ENCODE assay signal across 1 cellular context in genomic region chr16:28318042-28318597, GRCh38.
TF ChIP-seq lines count a peak whose summit lies in the region.

No MANE protein-coding gene starts in this region.

TF ChIP-seq in A549, 52 proteins besides CTCF, POLR2A, EP300 and RAD21:
- TF ChIP-seq, protein P1, sequence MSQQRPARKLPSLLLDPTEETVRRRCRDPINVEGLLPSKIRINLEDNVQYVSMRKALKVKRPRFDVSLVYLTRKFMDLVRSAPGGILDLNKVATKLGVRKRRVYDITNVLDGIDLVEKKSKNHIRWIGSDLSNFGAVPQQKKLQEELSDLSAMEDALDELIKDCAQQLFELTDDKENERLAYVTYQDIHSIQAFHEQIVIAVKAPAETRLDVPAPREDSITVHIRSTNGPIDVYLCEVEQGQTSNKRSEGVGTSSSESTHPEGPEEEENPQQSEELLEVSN (IDR thresholded peaks at IDR 0.05; ENCODE audit: borderline replicate concordance, low read depth), result no peak
- TF ChIP-seq ZFP36 (IDR thresholded peaks at IDR 0.05; ENCODE audit: borderline replicate concordance, partially characterized antibody), result peak; percentile 60
- no peak for TF ChIP-seq FOSB (CRISPR knock-in tag; IDR thresholded peaks at IDR 0.05)
- TF ChIP-seq ZNF302 (CRISPR knock-in tag; IDR thresholded peaks at IDR 0.05), result no peak
- TF ChIP-seq CBX2 (IDR thresholded peaks at IDR 0.05; ENCODE audit: borderline replicate concordance, low read depth), result no peak
